In genomic region chr20:35909176-35909575, GRCh38 we compare ENCODE assay signal across 1 cellular context.
TF ChIP-seq lines count a peak whose summit lies in the region.

No MANE protein-coding gene starts in this region.

TF ChIP-seq in GM12878, 131 proteins besides CTCF, POLR2A, EP300 and RAD21 (continued from another document and continues in another):
- TF ChIP-seq, protein P1, sequence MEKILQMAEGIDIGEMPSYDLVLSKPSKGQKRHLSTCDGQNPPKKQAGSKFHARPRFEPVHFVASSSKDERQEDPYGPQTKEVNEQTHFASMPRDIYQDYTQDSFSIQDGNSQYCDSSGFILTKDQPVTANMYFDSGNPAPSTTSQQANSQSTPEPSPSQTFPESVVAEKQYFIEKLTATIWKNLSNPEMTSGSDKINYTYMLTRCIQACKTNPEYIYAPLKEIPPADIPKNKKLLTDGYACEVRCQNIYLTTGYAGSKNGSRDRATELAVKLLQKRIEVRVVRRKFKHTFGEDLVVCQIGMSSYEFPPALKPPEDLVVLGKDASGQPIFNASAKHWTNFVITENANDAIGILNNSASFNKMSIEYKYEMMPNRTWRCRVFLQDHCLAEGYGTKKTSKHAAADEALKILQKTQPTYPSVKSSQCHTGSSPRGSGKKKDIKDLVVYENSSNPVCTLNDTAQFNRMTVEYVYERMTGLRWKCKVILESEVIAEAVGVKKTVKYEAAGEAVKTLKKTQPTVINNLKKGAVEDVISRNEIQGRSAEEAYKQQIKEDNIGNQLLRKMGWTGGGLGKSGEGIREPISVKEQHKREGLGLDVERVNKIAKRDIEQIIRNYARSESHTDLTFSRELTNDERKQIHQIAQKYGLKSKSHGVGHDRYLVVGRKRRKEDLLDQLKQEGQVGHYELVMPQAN (conservative IDR thresholded peaks at IDR 0.05) = no peak
- TF ChIP-seq RUNX3 (IDR thresholded peaks at IDR 0.05; ENCODE audit: low read length) (peak; percentile 78), NFXL1 (IDR thresholded peaks at IDR 0.05; ENCODE audit: borderline replicate concordance) (no peak), ZBED1 (IDR thresholded peaks at IDR 0.05; ENCODE audit: borderline replicate concordance) (no peak), EED (IDR thresholded peaks at IDR 0.05; ENCODE audit: low read depth) (no peak), MLLT1 (IDR thresholded peaks at IDR 0.05) (no peak), USF2 (IDR thresholded peaks at IDR 0.05; ENCODE audit: borderline replicate concordance, low read depth, low read length) (no peak), HDAC6 (IDR thresholded peaks at IDR 0.05; ENCODE audit: unreplicated experiment) (no peak), RFX5 (IDR thresholded peaks at IDR 0.05; ENCODE audit: low read depth, low read length) (no peak), FOXM1 (IDR thresholded peaks at IDR 0.05; ENCODE audit: low read depth, low read length) (no peak), KLF5 (IDR thresholded peaks at IDR 0.05; ENCODE audit: partially characterized antibody) (no peak), NFIC (IDR thresholded peaks at IDR 0.05; ENCODE audit: low read depth, low read length) (peak; percentile 70), MYB (IDR thresholded peaks at IDR 0.05; ENCODE audit: borderline replicate concordance, low read depth, low read length) (no peak), MXI1 (IDR thresholded peaks at IDR 0.05; ENCODE audit: low read depth, low read length) (no peak), MEF2B (IDR thresholded peaks at IDR 0.05; ENCODE audit: partially characterized antibody, poor library complexity, severe bottlenecking) (peak; percentile 19), PAX5 (IDR thresholded peaks at IDR 0.05; ENCODE audit: borderline replicate concordance, low read depth, low read length) (peak; percentile 30; the same call in 1 of the 2 replicates), TBL1XR1 (IDR thresholded peaks at IDR 0.05; ENCODE audit: low read depth, low read length) (no peak), ZNF24 (IDR thresholded peaks at IDR 0.05) (no peak; the same call in 1 of the 2 replicates), NBN (IDR thresholded peaks at IDR 0.05) (peak; percentile 60), POLR2AphosphoS5 (IDR thresholded peaks at IDR 0.05; ENCODE audit: low read length) (no peak), BHLHE40 (IDR thresholded peaks at IDR 0.05; ENCODE audit: borderline replicate concordance in 1 of 2, low read depth in 2 of 2, low read length in 1 of 2) (0 out of 4 replicates have a peak, but pooled peaks of 1 of the 2 experiments have one; percentile 21), TCF7 (IDR thresholded peaks at IDR 0.05; ENCODE audit: borderline replicate concordance) (0 out of 2 replicates have a peak, but pooled peaks have one; percentile 21), SMAD5 (IDR thresholded peaks at IDR 0.05; ENCODE audit: low read depth) (no peak), POU2F2 (IDR thresholded peaks at IDR 0.05; ENCODE audit: borderline replicate concordance, low read depth, low read length) (no peak), ZNF207 (IDR thresholded peaks at IDR 0.05; ENCODE audit: borderline replicate concordance) (no peak), ZNF217 (IDR thresholded peaks at IDR 0.05) (peak; percentile 93), EGR1 (IDR thresholded peaks at IDR 0.05; ENCODE audit: borderline replicate concordance in 1 of 2, low read depth in 2 of 2, low read length in 2 of 2) (no peak), BCL3 (IDR thresholded peaks at IDR 0.05; ENCODE audit: borderline replicate concordance, insufficient read depth, low read depth, low read length, poor library complexity, severe bottlenecking) (no peak), IKZF2 (IDR thresholded peaks at IDR 0.05) (peak; percentile 23 to 50; a peak in 2 of 4 replicates), EZH2 (IDR thresholded peaks at IDR 0.05; ENCODE audit: borderline replicate concordance, control insufficient read depth, low read depth, low read length) (no peak)
- TF ChIP-seq, protein P2, sequence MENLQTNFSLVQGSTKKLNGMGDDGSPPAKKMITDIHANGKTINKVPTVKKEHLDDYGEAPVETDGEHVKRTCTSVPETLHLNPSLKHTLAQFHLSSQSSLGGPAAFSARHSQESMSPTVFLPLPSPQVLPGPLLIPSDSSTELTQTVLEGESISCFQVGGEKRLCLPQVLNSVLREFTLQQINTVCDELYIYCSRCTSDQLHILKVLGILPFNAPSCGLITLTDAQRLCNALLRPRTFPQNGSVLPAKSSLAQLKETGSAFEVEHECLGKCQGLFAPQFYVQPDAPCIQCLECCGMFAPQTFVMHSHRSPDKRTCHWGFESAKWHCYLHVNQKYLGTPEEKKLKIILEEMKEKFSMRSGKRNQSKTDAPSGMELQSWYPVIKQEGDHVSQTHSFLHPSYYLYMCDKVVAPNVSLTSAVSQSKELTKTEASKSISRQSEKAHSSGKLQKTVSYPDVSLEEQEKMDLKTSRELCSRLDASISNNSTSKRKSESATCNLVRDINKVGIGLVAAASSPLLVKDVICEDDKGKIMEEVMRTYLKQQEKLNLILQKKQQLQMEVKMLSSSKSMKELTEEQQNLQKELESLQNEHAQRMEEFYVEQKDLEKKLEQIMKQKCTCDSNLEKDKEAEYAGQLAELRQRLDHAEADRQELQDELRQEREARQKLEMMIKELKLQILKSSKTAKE (IDR thresholded peaks at IDR 0.05; ENCODE audit: low read depth, poor library complexity, severe bottlenecking) = peak; percentile 59
- TF ChIP-seq, protein P3, sequence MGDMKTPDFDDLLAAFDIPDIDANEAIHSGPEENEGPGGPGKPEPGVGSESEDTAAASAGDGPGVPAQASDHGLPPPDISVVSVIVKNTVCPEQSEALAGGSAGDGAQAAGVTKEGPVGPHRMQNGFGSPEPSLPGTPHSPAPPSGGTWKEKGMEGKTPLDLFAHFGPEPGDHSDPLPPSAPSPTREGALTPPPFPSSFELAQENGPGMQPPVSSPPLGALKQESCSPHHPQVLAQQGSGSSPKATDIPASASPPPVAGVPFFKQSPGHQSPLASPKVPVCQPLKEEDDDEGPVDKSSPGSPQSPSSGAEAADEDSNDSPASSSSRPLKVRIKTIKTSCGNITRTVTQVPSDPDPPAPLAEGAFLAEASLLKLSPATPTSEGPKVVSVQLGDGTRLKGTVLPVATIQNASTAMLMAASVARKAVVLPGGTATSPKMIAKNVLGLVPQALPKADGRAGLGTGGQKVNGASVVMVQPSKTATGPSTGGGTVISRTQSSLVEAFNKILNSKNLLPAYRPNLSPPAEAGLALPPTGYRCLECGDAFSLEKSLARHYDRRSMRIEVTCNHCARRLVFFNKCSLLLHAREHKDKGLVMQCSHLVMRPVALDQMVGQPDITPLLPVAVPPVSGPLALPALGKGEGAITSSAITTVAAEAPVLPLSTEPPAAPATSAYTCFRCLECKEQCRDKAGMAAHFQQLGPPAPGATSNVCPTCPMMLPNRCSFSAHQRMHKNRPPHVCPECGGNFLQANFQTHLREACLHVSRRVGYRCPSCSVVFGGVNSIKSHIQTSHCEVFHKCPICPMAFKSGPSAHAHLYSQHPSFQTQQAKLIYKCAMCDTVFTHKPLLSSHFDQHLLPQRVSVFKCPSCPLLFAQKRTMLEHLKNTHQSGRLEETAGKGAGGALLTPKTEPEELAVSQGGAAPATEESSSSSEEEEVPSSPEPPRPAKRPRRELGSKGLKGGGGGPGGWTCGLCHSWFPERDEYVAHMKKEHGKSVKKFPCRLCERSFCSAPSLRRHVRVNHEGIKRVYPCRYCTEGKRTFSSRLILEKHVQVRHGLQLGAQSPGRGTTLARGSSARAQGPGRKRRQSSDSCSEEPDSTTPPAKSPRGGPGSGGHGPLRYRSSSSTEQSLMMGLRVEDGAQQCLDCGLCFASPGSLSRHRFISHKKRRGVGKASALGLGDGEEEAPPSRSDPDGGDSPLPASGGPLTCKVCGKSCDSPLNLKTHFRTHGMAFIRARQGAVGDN (IDR thresholded peaks at IDR 0.05) = no peak
- TF ChIP-seq, protein P4, sequence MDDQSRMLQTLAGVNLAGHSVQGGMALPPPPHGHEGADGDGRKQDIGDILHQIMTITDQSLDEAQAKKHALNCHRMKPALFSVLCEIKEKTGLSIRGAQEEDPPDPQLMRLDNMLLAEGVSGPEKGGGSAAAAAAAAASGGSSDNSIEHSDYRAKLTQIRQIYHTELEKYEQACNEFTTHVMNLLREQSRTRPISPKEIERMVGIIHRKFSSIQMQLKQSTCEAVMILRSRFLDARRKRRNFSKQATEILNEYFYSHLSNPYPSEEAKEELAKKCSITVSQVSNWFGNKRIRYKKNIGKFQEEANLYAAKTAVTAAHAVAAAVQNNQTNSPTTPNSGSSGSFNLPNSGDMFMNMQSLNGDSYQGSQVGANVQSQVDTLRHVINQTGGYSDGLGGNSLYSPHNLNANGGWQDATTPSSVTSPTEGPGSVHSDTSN (IDR thresholded peaks at IDR 0.05; ENCODE audit: insufficient replicate concordance, low read depth, low read length) = no peak
- TF ChIP-seq, protein P5, sequence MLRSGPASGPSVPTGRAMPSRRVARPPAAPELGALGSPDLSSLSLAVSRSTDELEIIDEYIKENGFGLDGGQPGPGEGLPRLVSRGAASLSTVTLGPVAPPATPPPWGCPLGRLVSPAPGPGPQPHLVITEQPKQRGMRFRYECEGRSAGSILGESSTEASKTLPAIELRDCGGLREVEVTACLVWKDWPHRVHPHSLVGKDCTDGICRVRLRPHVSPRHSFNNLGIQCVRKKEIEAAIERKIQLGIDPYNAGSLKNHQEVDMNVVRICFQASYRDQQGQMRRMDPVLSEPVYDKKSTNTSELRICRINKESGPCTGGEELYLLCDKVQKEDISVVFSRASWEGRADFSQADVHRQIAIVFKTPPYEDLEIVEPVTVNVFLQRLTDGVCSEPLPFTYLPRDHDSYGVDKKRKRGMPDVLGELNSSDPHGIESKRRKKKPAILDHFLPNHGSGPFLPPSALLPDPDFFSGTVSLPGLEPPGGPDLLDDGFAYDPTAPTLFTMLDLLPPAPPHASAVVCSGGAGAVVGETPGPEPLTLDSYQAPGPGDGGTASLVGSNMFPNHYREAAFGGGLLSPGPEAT (IDR thresholded peaks at IDR 0.05; ENCODE audit: low read depth) = peak; percentile 39; the same call in 1 of the 2 replicates
- TF ChIP-seq, protein P6, sequence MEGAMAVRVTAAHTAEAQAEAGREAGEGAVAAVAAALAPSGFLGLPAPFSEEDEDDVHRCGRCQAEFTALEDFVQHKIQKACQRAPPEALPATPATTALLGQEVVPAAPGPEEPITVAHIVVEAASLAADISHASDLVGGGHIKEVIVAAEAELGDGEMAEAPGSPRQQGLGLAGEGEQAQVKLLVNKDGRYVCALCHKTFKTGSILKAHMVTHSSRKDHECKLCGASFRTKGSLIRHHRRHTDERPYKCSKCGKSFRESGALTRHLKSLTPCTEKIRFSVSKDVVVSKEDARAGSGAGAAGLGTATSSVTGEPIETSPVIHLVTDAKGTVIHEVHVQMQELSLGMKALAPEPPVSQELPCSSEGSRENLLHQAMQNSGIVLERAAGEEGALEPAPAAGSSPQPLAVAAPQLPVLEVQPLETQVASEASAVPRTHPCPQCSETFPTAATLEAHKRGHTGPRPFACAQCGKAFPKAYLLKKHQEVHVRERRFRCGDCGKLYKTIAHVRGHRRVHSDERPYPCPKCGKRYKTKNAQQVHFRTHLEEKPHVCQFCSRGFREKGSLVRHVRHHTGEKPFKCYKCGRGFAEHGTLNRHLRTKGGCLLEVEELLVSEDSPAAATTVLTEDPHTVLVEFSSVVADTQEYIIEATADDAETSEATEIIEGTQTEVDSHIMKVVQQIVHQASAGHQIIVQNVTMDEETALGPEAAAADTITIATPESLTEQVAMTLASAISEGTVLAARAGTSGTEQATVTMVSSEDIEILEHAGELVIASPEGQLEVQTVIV (IDR thresholded peaks at IDR 0.05; ENCODE audit: borderline replicate concordance, partially characterized antibody) = no peak
- TF ChIP-seq, protein P7, sequence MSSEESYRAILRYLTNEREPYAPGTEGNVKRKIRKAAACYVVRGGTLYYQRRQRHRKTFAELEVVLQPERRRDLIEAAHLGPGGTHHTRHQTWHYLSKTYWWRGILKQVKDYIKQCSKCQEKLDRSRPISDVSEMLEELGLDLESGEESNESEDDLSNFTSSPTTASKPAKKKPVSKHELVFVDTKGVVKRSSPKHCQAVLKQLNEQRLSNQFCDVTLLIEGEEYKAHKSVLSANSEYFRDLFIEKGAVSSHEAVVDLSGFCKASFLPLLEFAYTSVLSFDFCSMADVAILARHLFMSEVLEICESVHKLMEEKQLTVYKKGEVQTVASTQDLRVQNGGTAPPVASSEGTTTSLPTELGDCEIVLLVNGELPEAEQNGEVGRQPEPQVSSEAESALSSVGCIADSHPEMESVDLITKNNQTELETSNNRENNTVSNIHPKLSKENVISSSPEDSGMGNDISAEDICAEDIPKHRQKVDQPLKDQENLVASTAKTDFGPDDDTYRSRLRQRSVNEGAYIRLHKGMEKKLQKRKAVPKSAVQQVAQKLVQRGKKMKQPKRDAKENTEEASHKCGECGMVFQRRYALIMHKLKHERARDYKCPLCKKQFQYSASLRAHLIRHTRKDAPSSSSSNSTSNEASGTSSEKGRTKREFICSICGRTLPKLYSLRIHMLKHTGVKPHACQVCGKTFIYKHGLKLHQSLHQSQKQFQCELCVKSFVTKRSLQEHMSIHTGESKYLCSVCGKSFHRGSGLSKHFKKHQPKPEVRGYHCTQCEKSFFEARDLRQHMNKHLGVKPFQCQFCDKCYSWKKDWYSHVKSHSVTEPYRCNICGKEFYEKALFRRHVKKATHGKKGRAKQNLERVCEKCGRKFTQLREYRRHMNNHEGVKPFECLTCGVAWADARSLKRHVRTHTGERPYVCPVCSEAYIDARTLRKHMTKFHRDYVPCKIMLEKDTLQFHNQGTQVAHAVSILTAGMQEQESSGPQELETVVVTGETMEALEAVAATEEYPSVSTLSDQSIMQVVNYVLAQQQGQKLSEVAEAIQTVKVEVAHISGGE (CRISPR knock-in tag; IDR thresholded peaks at IDR 0.05) = no peak
